Comparison of ENCODE assay signal across 1 cellular context in the genomic region with DNA sequence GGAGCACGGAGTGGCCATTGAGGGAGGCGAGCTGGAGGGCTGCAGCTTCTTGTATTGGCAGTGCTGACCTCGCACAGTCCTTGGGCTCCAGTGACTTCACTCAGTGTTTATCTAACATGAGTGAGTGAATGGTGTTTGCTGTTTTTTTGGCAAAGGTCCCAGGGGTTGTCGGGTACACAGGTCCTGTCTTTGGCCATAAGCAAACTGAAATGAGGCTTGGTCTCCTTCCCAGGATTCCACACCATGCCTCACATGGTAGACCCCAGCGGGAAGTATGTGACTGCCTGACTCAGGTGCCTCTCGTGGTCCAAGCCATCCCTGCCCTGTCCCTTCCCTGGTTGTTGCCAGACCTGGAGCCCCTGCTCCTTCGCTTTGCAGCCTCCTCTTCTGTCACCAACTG.
TF ChIP-seq lines count a peak whose summit lies in the region.
"Not testable (repeated sequence)": the region's sequence is repeated elsewhere in the genome, so short reads cannot be mapped to it uniquely, and the experiment has no call there.

No MANE protein-coding gene starts in this region.

TF ChIP-seq in HepG2, 621 proteins besides CTCF, POLR2A, EP300 and RAD21:
- TF ChIP-seq ZNF143 (CRISPR knock-in tag; IDR thresholded peaks at IDR 0.05) (peak; percentile 54), ZNF687 (CRISPR knock-in tag; IDR thresholded peaks at IDR 0.05) (0 out of 2 replicates have a peak, but pooled peaks have one; percentile 25), FOXA1 (CRISPR knock-in tag; IDR thresholded peaks at IDR 0.05) (peak; percentile 40; the same call in 1 of the 2 replicates), SAP130 (CRISPR knock-in tag; IDR thresholded peaks at IDR 0.05; ENCODE audit: low read depth) (0 out of 2 replicates have a peak, but pooled peaks have one; percentile 14)
- TF ChIP-seq FOXA1 (IDR thresholded peaks at IDR 0.05): not testable (repeated sequence)
